8 cellular contexts compared by ENCODE assay signal in genomic region chrX:41010188-41010846, GRCh38.
DNase-seq lines count a peak whose midpoint lies in the region; FAIRE-seq and TF ChIP-seq lines count a peak whose summit lies in the region.

No MANE protein-coding gene starts in this region.

- DNase-seq in GM19239 (ENCODE audit: insufficient read length, low spot score) (peak; percentile 12), OCI-LY7 (ENCODE audit: low spot score) (no peak), esophagus squamous epithelium (lab: John Stamatoyannopoulos, UW) (peak; percentile 10), myocyte (ENCODE audit: low read depth) (peak; percentile 94), NCI-H1048 (lab: John Stamatoyannopoulos, UW) (no peak), RKO (ENCODE audit: low spot score) (no peak)
- DNase-seq in activated T-cell treated with anti-CD3 and anti-CD28 coated beads, Interleukin-2, amount 50 U/mL, for 48 hours: peak; percentile 39 to 59
- peak; percentile 19 to 64 (median 37) for DNase-seq in stimulated activated naive CD4-positive, alpha-beta T cell (lab: John Stamatoyannopoulos, UW)

- H3K9me3 ChIP-seq in OCI-LY7 (ENCODE audit: low read length): no peaks in the 10 kb centered on the region
- no peaks in the 10 kb centered on the region for H3K9me3 ChIP-seq in esophagus squamous epithelium

- CTCF ChIA-PET in OCI-LY7 (lab: Charles Lee; ENCODE audit: unreplicated experiment): no interaction called here

- no peaks in the 10 kb centered on the region for H4K20me1 ChIP-seq in OCI-LY7 (ENCODE audit: insufficient read depth, low read length)

- H3K4me3 ChIP-seq in OCI-LY7 (ENCODE audit: low read depth, low read length, poor library complexity, severe bottlenecking): no peak overlapping the region
- peak overlapping the region; percentile 17 to 60 (median 34) for H3K4me3 ChIP-seq in esophagus squamous epithelium

- POLR2A ChIA-PET in OCI-LY7 (lab: Charles Lee): no interaction called here

- no peaks in the 10 kb centered on the region for H3K9me2 ChIP-seq in OCI-LY7 (ENCODE audit: insufficient read depth, low read length)

- peaks cover 7% of the 10 kb centered on the region for H3K4me1 ChIP-seq in OCI-LY7 (ENCODE audit: insufficient read depth, low read length, poor library complexity, severe bottlenecking)
- peaks cover 0 to 19% (median 0%) of the 10 kb centered on the region in 3 donors for H3K4me1 ChIP-seq in esophagus squamous epithelium

- peak overlapping the region; percentile 29; the same call in 1 of the 2 replicates for H3K4me2 ChIP-seq in OCI-LY7 (ENCODE audit: low read length)

- no peaks in the 10 kb centered on the region for H3K79me2 ChIP-seq in OCI-LY7 (ENCODE audit: insufficient read depth, low read depth, low read length)

- H2AFZ ChIP-seq in OCI-LY7 (ENCODE audit: low read length): peak overlapping the region; percentile 83

- no peaks in the 10 kb centered on the region for H3K27me3 ChIP-seq in esophagus squamous epithelium

- intact Hi-C loops in OCI-LY7 (cut with micrococcal nuclease; ENCODE audit: unreplicated experiment) (no loop called here), esophagus squamous epithelium (cut with DNase I) (no loop called here)

- no peak overlapping the region for H3K27ac ChIP-seq in OCI-LY7 (ENCODE audit: low read depth, low read length, poor library complexity, severe bottlenecking)
- H3K27ac ChIP-seq in esophagus squamous epithelium: peak overlapping the region; percentile 87 to 94 (median 90)

- 6 to 25% methylated on average over 8 to 16 of the region's 22 CpGs for WGBS in esophagus squamous epithelium, 2 donors

- no peak for TF ChIP-seq CTCF in OCI-LY7 (conservative IDR thresholded peaks at IDR 0.05; ENCODE audit: low read length)
- peak in 1 of 6 experiments; percentile 24 for TF ChIP-seq CTCF in esophagus squamous epithelium (IDR thresholded peaks at IDR 0.05)

- peak in 2 of 4 donors; percentile 37 to 41 for TF ChIP-seq POLR2A in esophagus squamous epithelium (IDR thresholded peaks at IDR 0.05)

- peak; percentile 18 for FAIRE-seq in GM19239 (lab: Jason Lieb, UNC)

- BruUV-seq in OCI-LY7 (replicated peaks; lab: Mats Ljungman, UMichigan): no TSS peak

- H3K36me3 ChIP-seq in OCI-LY7 (ENCODE audit: insufficient read depth, low read length) (no peaks in the 10 kb centered on the region), esophagus squamous epithelium (no peaks in the 10 kb centered on the region)

Comparison
In these comparisons a context has a peak if more than half of its experiments do, and no peak if none do; other contexts are left out.
1. DNase-seq: peak in GM19239 (single experiment), activated T-cell treated with anti-CD3 and anti-CD28 coated beads, Interleukin-2, amount 50 U/mL, for 48 hours (2 of 2), esophagus squamous epithelium (single experiment), myocyte (single experiment) and stimulated activated naive CD4-positive, alpha-beta T cell (6 of 6); none in OCI-LY7 (single experiment), NCI-H1048 (single experiment) and RKO (single experiment).